Comparison of ENCODE assay signal across 9 cellular contexts in genomic region chr4:69832326-69833030, GRCh38. TPM values are rescaled to one million over a fixed set of nuclear protein-coding genes. Genes with fewer than 3 reads are reported as not detected.
DNase-seq lines count a peak whose midpoint lies in the region; ATAC-seq and TF ChIP-seq lines count a peak whose summit lies in the region.
"Had no signal": no experiment of that assay in that cellular context is flagged by ENCODE, and none has a peak within 500 bp of the region (broad histone marks: within the 10 kb centered on the region; RNA-seq: fewer than 3 reads in every experiment).

No MANE protein-coding gene starts in this region.

- H3K27ac Mint-ChIP-seq in WTC11 (no peak overlapping the region), progenitor cell of endocrine pancreas (no peak overlapping the region)

- H3K4me3 Mint-ChIP-seq in WTC11 (no peak overlapping the region), progenitor cell of endocrine pancreas (ENCODE audit: low read depth) (peak overlapping the region; percentile 67)

- DNase-seq in WTC11 (ENCODE audit: low spot score) (no peak), progenitor cell of endocrine pancreas (ENCODE audit: low spot score, unreplicated experiment) (peak; percentile 19), GM19240 (ENCODE audit: insufficient read length, low spot score) (no peak), cerebellar nuclear complex (lab: John Stamatoyannopoulos, UW) (no peak), activated gamma-delta T cell treated with Interleukin-2 at 50 U/mL for 16 hours (no peak)
- DNase-seq: ovary had no signal

- H3K36me3 Mint-ChIP-seq in WTC11 (no peaks in the 10 kb centered on the region; the same call in 1 of the 2 replicates), progenitor cell of endocrine pancreas (ENCODE audit: insufficient read depth) (peaks cover 15% of the 10 kb centered on the region)

- POLR2A ChIA-PET in WTC11 (lab: Charles Lee): interaction anchor here (0.6 kb wide), 1 partner anchor 715 kb away, joined by 4 read pairs; no protein-coding TSS in a partner anchor

- ATAC-seq in GM18873 (IDR thresholded peaks at IDR 0.05; ENCODE audit: low FRiP score, unreplicated experiment): peak; percentile 39
- ATAC-seq in HG03108 (IDR thresholded peaks at IDR 0.05; ENCODE audit: unreplicated experiment): peak; percentile 37
- ATAC-seq in WTC11: no peak
- no peak for ATAC-seq in GM19351 (IDR thresholded peaks at IDR 0.05; ENCODE audit: unreplicated experiment)

- H3K27me3 Mint-ChIP-seq in WTC11 (ENCODE audit: low read depth) (no peaks in the 10 kb centered on the region; the same call in 1 of the 2 replicates), progenitor cell of endocrine pancreas (no peaks in the 10 kb centered on the region)

- H3K4me1 Mint-ChIP-seq in WTC11: peaks cover 23% of the 10 kb centered on the region
- H3K4me1 Mint-ChIP-seq in progenitor cell of endocrine pancreas (ENCODE audit: low read depth): peaks cover 33% of the 10 kb centered on the region

- TF ChIP-seq CTCF in WTC11 (IDR thresholded peaks at IDR 0.05) (no peak), progenitor cell of endocrine pancreas (IDR thresholded peaks at IDR 0.05; ENCODE audit: unreplicated experiment) (no peak)

- peaks cover 19% of the 10 kb centered on the region for H3K9me3 Mint-ChIP-seq in WTC11
- peaks cover 10% of the 10 kb centered on the region for H3K9me3 Mint-ChIP-seq in progenitor cell of endocrine pancreas (ENCODE audit: low read depth)

- CTCF ChIA-PET in WTC11 (lab: Charles Lee): interaction anchor here (1.7 kb wide), 1 partner anchor 9 kb away, joined by 8 read pairs; no protein-coding TSS in a partner anchor

TF ChIP-seq in WTC11, 78 proteins besides CTCF, POLR2A, EP300 and RAD21:
- TF ChIP-seq GABPB1 (CRISPR knock-in tag; IDR thresholded peaks at IDR 0.05) (peak; percentile 34; the same call in 1 of the 2 replicates), MXD4 (CRISPR knock-in tag; IDR thresholded peaks at IDR 0.05; ENCODE audit: borderline replicate concordance) (no peak)
TF ChIP-seq in WTC11: peak in this region for 1.

RNA-seq across cellular contexts. Expression of gene SULT1E1, which starts 27.5 kb away (rescaled TPM):
- total RNA-seq in WTC11 (2021): not detected in 3 replicates
- 15.3 and 24.9 TPM in 2 replicates for total RNA-seq in progenitor cell of endocrine pancreas

Comparison
In these comparisons a context has a peak if more than half of its experiments do, and no peak if none do; other contexts are left out.
1. ATAC-seq: peak in GM18873 (single experiment) and HG03108 (single experiment); none in WTC11 (single experiment) and GM19351 (single experiment).
2. RNA of gene SULT1E1, which starts 27.5 kb away (total RNA-seq): 15.3 to 24.9 TPM in progenitor cell of endocrine pancreas; not detected in WTC11; every median in the first group is over 10 times any median in the second.